In the genomic region with DNA sequence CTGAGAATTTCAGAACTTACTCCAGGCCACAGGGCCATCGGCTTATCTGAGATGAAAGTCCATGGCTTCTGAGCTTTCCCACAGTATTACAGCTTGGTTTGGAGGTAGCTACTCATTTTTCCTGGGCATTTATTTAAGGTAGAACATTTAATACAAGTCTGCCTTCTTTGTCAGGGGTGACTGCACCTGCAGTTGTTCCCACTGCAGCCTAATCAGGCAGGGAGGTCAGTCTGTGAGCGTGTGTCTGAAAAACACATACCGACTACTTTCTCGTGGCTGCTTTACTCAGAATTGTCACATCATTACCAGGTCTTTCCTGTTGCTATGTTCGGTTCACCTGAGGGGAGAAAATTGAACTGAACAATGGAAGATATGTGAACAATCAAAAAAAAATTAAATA, we compare ENCODE assay signal across 40 cellular contexts.
"Had no signal": no experiment of that assay in that cellular context is flagged by ENCODE, and none has a peak within 500 bp of the region (broad histone marks: within the 10 kb centered on the region; RNA-seq: fewer than 3 reads in every experiment).

No MANE protein-coding gene starts in this region.

- H3K36me3 ChIP-seq: adrenal gland, breast epithelium, cardiac muscle cell, esophagus muscularis mucosa, gastrocnemius medialis, heart left ventricle, WERI-Rb-1 had no signal

- H3K4me3 Mint-ChIP-seq: activated B cell treated with CpG ODN at 0.5 μM for 24 hours; activated CD8-positive, alpha-beta memory T cell treated with anti-CD3 and anti-CD28 coated beads, Interleukin-2, amount 10 ng/mL, durations not matched to agents 7 days and 5 days; activated CD8-positive, alpha-beta T cell treated with anti-CD3 and anti-CD28 coated beads for 36 hours; activated naive CD4-positive, alpha-beta T cell treated with anti-CD3 and anti-CD28 coated beads for 36 hours; activated naive CD4-positive, alpha-beta T cell treated with anti-CD3 and anti-CD28 coated beads, Interleukin-2, amount 50 U/mL, for 24 hours; activated naive CD8-positive, alpha-beta T cell treated with anti-CD3 and anti-CD28 coated beads for 36 hours; activated naive CD8-positive, alpha-beta T cell treated with anti-CD3 and anti-CD28 coated beads, Interleukin-2, amount 50 U/mL, for 24 hours; activated T-helper 1 cell treated with anti-CD3 and anti-CD28 coated beads, Interleukin-12 subunit alpha, Interleukin-12 subunit beta, Interleukin-2, Interleukin-4 antibody, amounts not matched to agents 30 ng/mL and 10 ng/mL and 1 ng/mL, durations not matched to agents 14 hours and 24 hours and 36 hours; brain; dendritic cell treated with granulocyte-macrophage colony-stimulating factor and Interleukin-4, amounts not matched to agents 40 ng/mL and 50 ng/mL, for 4 days; effector memory CD8-positive, alpha-beta T cell; T-helper 17 cell; T-helper 2 cell treated with Interferon-gamma antibody and Interleukin-4, amounts not matched to agents 5 μg/mL and 100 μg/mL, for 36 hours had no signal

- H3K4me1 ChIP-seq: adrenal gland, breast epithelium, esophagus muscularis mucosa, foreskin keratinocyte, gastrocnemius medialis, heart left ventricle had no signal

- H3K4me1 Mint-ChIP-seq: activated B cell treated with CpG ODN at 0.5 μM for 24 hours; activated CD8-positive, alpha-beta memory T cell treated with anti-CD3 and anti-CD28 coated beads, Interleukin-2, amount 10 ng/mL, durations not matched to agents 7 days and 5 days; activated naive CD4-positive, alpha-beta T cell treated with anti-CD3 and anti-CD28 coated beads, Interleukin-2, amount 50 U/mL, for 24 hours; activated naive CD8-positive, alpha-beta T cell treated with anti-CD3 and anti-CD28 coated beads for 36 hours; activated naive CD8-positive, alpha-beta T cell treated with anti-CD3 and anti-CD28 coated beads, Interleukin-2, amount 50 U/mL, for 24 hours had no signal

- H3K9me3 Mint-ChIP-seq: activated B cell treated with CpG ODN at 0.5 μM for 24 hours; activated CD8-positive, alpha-beta T cell treated with anti-CD3 and anti-CD28 coated beads for 36 hours; activated naive CD4-positive, alpha-beta T cell treated with anti-CD3 and anti-CD28 coated beads for 36 hours; activated naive CD4-positive, alpha-beta T cell treated with anti-CD3 and anti-CD28 coated beads, Interleukin-2, amount 50 U/mL, for 24 hours; activated naive CD8-positive, alpha-beta T cell treated with anti-CD3 and anti-CD28 coated beads for 36 hours; activated naive CD8-positive, alpha-beta T cell treated with anti-CD3 and anti-CD28 coated beads, Interleukin-2, amount 50 U/mL, for 24 hours; activated T-helper 1 cell treated with anti-CD3 and anti-CD28 coated beads, Interleukin-12 subunit alpha, Interleukin-12 subunit beta, Interleukin-2, Interleukin-4 antibody, amounts not matched to agents 30 ng/mL and 10 ng/mL and 1 ng/mL, durations not matched to agents 14 hours and 24 hours and 36 hours; activated T-helper 2 cell treated with anti-CD3 and anti-CD28 coated beads, Interferon-gamma antibody, Interleukin-2, Interleukin-4, amounts not matched to agents 10 μg/mL and 5 μg/mL and 100 μg/mL, durations not matched to agents 14 hours and 24 hours and 36 hours; dendritic cell treated with granulocyte-macrophage colony-stimulating factor and Interleukin-4, amounts not matched to agents 40 ng/mL and 50 ng/mL, for 4 days; effector memory CD8-positive, alpha-beta T cell; T-helper 2 cell treated with Interferon-gamma antibody and Interleukin-4, amounts not matched to agents 5 μg/mL and 100 μg/mL, for 36 hours had no signal

- ATAC-seq: activated CD4-positive, CD25-positive, alpha-beta regulatory T cell treated with anti-CD3 and anti-CD28 coated beads, Interleukin-2, amount 50 U/mL, for 24 hours; activated CD8-positive, alpha-beta memory T cell treated with anti-CD3 and anti-CD28 coated beads, Interleukin-2, amount 10 ng/mL, durations not matched to agents 7 days and 5 days; activated CD8-positive, alpha-beta T cell treated with anti-CD3 and anti-CD28 coated beads for 36 hours; activated naive CD8-positive, alpha-beta T cell treated with anti-CD3 and anti-CD28 coated beads, Interleukin-2, amount 50 U/mL, for 24 hours; effector memory CD8-positive, alpha-beta T cell; foreskin keratinocyte; gastrocnemius medialis; heart left ventricle; T-helper 17 cell had no signal

- H3K27me3 ChIP-seq: adrenal gland, breast epithelium, cardiac muscle cell, esophagus muscularis mucosa, foreskin keratinocyte, gastrocnemius medialis had no signal

- H3K27me3 Mint-ChIP-seq: activated B cell treated with CpG ODN at 0.5 μM for 24 hours; activated CD8-positive, alpha-beta memory T cell treated with anti-CD3 and anti-CD28 coated beads, Interleukin-2, amount 10 ng/mL, durations not matched to agents 7 days and 5 days; activated CD8-positive, alpha-beta T cell treated with anti-CD3 and anti-CD28 coated beads for 36 hours; activated naive CD8-positive, alpha-beta T cell treated with anti-CD3 and anti-CD28 coated beads for 36 hours; activated naive CD8-positive, alpha-beta T cell treated with anti-CD3 and anti-CD28 coated beads, Interleukin-2, amount 50 U/mL, for 24 hours; brain; dendritic cell treated with granulocyte-macrophage colony-stimulating factor and Interleukin-4, amounts not matched to agents 40 ng/mL and 50 ng/mL, for 4 days; effector memory CD8-positive, alpha-beta T cell had no signal

- H3K27ac Mint-ChIP-seq: activated B cell treated with CpG ODN at 0.5 μM for 24 hours; activated CD8-positive, alpha-beta memory T cell treated with anti-CD3 and anti-CD28 coated beads, Interleukin-2, amount 10 ng/mL, durations not matched to agents 7 days and 5 days; activated CD8-positive, alpha-beta T cell treated with anti-CD3 and anti-CD28 coated beads for 36 hours; activated naive CD4-positive, alpha-beta T cell treated with anti-CD3 and anti-CD28 coated beads for 36 hours; activated naive CD4-positive, alpha-beta T cell treated with anti-CD3 and anti-CD28 coated beads, Interleukin-2, amount 50 U/mL, for 24 hours; activated naive CD8-positive, alpha-beta T cell treated with anti-CD3 and anti-CD28 coated beads for 36 hours; activated naive CD8-positive, alpha-beta T cell treated with anti-CD3 and anti-CD28 coated beads, Interleukin-2, amount 50 U/mL, for 24 hours; activated T-helper 1 cell treated with anti-CD3 and anti-CD28 coated beads, Interleukin-12 subunit alpha, Interleukin-12 subunit beta, Interleukin-2, Interleukin-4 antibody, amounts not matched to agents 30 ng/mL and 10 ng/mL and 1 ng/mL, durations not matched to agents 14 hours and 24 hours and 36 hours; activated T-helper 2 cell treated with anti-CD3 and anti-CD28 coated beads, Interferon-gamma antibody, Interleukin-2, Interleukin-4, amounts not matched to agents 10 μg/mL and 5 μg/mL and 100 μg/mL, durations not matched to agents 14 hours and 24 hours and 36 hours; brain; dendritic cell treated with granulocyte-macrophage colony-stimulating factor and Interleukin-4, amounts not matched to agents 40 ng/mL and 50 ng/mL, for 4 days; effector memory CD8-positive, alpha-beta T cell; T-helper 17 cell; T-helper 2 cell treated with Interferon-gamma antibody and Interleukin-4, amounts not matched to agents 5 μg/mL and 100 μg/mL, for 36 hours had no signal

- H3K4me3 ChIP-seq: adrenal gland, breast epithelium, cardiac muscle cell, coronary artery, esophagus muscularis mucosa, gastrocnemius medialis, heart left ventricle had no signal

- H3K9me3 ChIP-seq: adrenal gland, breast epithelium, esophagus muscularis mucosa, gastrocnemius medialis, heart left ventricle had no signal

- H3K36me3 Mint-ChIP-seq: activated CD8-positive, alpha-beta memory T cell treated with anti-CD3 and anti-CD28 coated beads, Interleukin-2, amount 10 ng/mL, durations not matched to agents 7 days and 5 days; activated naive CD4-positive, alpha-beta T cell treated with anti-CD3 and anti-CD28 coated beads, Interleukin-2, amount 50 U/mL, for 24 hours; activated naive CD8-positive, alpha-beta T cell treated with anti-CD3 and anti-CD28 coated beads for 36 hours; brain had no signal

- H3K27ac ChIP-seq: adrenal gland, breast epithelium, cardiac muscle cell, coronary artery, esophagus muscularis mucosa, foreskin keratinocyte, gastrocnemius medialis, heart left ventricle, WERI-Rb-1 had no signal

- DNase-seq: activated B cell treated with CpG ODN at 0.5 μM for 24 hours; activated CD4-positive, alpha-beta T cell treated with anti-CD3 and anti-CD28 coated beads for 48 hours; activated CD4-positive, alpha-beta T cell treated with anti-CD3 and anti-CD28 coated beads, Interleukin-2, amount 50 U/mL, for 1 hour; activated CD4-positive, alpha-beta T cell treated with anti-CD3 and anti-CD28 coated beads, Interleukin-2, amount 50 U/mL, for 48 hours; activated CD8-positive, alpha-beta memory T cell treated with anti-CD3 and anti-CD28 coated beads, Interleukin-2, amount 10 ng/mL, durations not matched to agents 7 days and 5 days; activated CD8-positive, alpha-beta memory T cell treated with anti-CD3 and anti-CD28 coated beads, Interleukin-2, amount 50 U/mL, for 4 hours; activated CD8-positive, alpha-beta T cell treated with anti-CD3 and anti-CD28 coated beads for 36 hours; activated effector memory CD4-positive, alpha-beta T cell treated with anti-CD3 and anti-CD28 coated beads, Interleukin-2, amount 50 U/mL, for 16 hours; activated naive CD4-positive, alpha-beta T cell treated with anti-CD3 and anti-CD28 coated beads for 36 hours; activated naive CD8-positive, alpha-beta T cell treated with anti-CD3 and anti-CD28 coated beads for 36 hours; activated naive CD8-positive, alpha-beta T cell treated with anti-CD3 and anti-CD28 coated beads, Interleukin-2, amount 50 U/mL, for 24 hours; activated T-cell treated with anti-CD3 and anti-CD28 coated beads, Interleukin-2, amount 50 U/mL, for 1 hour; activated T-cell treated with anti-CD3 and anti-CD28 coated beads, Interleukin-2, amount 50 U/mL, for 48 hours; adrenal gland; amygdala; aorta; central memory CD4-positive, alpha-beta T cell; cerebellar nuclear complex; effector CD4-positive, alpha-beta T cell; effector memory CD8-positive, alpha-beta T cell; erythroblast; foreskin keratinocyte; gastrocnemius medialis; glutamatergic neuron; heart left ventricle; T-helper 1 cell; T-helper 17 cell; T1000; WERI-Rb-1 had no signal
